In the genomic region with DNA sequence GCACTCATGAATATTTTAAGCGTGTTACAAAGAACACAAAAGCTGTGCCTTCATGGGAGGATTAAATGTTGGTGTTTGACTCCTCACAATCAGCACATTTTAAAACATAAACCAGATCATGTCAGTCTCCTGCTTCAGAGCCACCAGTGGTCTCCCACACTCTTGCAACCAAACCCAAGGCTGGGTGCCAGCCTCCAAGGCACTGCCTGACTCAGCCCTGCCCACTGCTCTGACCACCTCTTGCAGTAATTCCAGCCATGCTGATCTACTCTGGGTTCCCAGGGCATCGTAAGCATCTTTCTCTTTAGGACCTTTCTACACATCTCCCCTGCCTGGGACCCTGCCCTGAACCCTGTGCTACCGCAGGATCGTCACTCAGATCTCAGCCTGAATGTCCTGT, we compare ENCODE assay signal across 10 cellular contexts.
A peak's percentile ranks its signal among the peaks of the same experiment; 100 is the strongest.
DNase-seq lines count a peak whose midpoint lies in the region; TF ChIP-seq lines count a peak whose summit lies in the region.
"Had no signal": no experiment of that assay in that cellular context is flagged by ENCODE, and none has a peak within 500 bp of the region (broad histone marks: within the 10 kb centered on the region; RNA-seq: fewer than 3 reads in every experiment).

No MANE protein-coding gene starts in this region.

- H3K9me3 Mint-ChIP-seq in dendritic cell treated with granulocyte-macrophage colony-stimulating factor and Interleukin-4, amounts not matched to agents 40 ng/mL and 50 ng/mL, for 4 days: no peaks in the 10 kb centered on the region
- H3K9me3 Mint-ChIP-seq: HFFc6 had no signal

- no peaks in the 10 kb centered on the region for H3K36me3 ChIP-seq in BE2C

- H3K4me3 ChIP-seq in BE2C (ENCODE audit: low read depth, low read length): no peak overlapping the region
- H3K4me3 ChIP-seq: psoas muscle had no signal

- H3K27me3 Mint-ChIP-seq in dendritic cell treated with granulocyte-macrophage colony-stimulating factor and Interleukin-4, amounts not matched to agents 40 ng/mL and 50 ng/mL, for 4 days: no peaks in the 10 kb centered on the region

- peaks cover 10% of the 10 kb centered on the region for H3K36me3 Mint-ChIP-seq in dendritic cell treated with granulocyte-macrophage colony-stimulating factor and Interleukin-4, amounts not matched to agents 40 ng/mL and 50 ng/mL, for 4 days (ENCODE audit: low read depth)

- H3K27ac Mint-ChIP-seq in dendritic cell treated with granulocyte-macrophage colony-stimulating factor and Interleukin-4, amounts not matched to agents 40 ng/mL and 50 ng/mL, for 4 days: peak overlapping the region; percentile 95
- H3K27ac Mint-ChIP-seq: HFFc6 had no signal

- H3K4me1 Mint-ChIP-seq in dendritic cell treated with granulocyte-macrophage colony-stimulating factor and Interleukin-4, amounts not matched to agents 40 ng/mL and 50 ng/mL, for 4 days (ENCODE audit: low read depth): peaks cover 60% of the 10 kb centered on the region

- no peak for TF ChIP-seq CTCF in BE2C (IDR thresholded peaks at IDR 0.05; ENCODE audit: low read depth, low read length)

- intact Hi-C loops in dendritic cell treated with granulocyte-macrophage colony-stimulating factor and Interleukin-4, amounts not matched to agents 40 ng/mL and 50 ng/mL, for 4 days (cut with micrococcal nuclease): loop anchor here (5.0 kb wide), 1 partner anchor 123 kb away; no protein-coding TSS in a partner anchor

- peaks cover 10% of the 10 kb centered on the region for H3K4me1 ChIP-seq in BE2C
- H3K4me1 ChIP-seq: psoas muscle had no signal

- DNase-seq in CD1c-positive myeloid dendritic cell (ENCODE audit: extremely low spot score) (peak; percentile 66), MV-4-11 (lab: John Stamatoyannopoulos, UW) (peak; percentile 11), renal cortical epithelial cell (ENCODE audit: low read depth) (peak; percentile 59), BE2C (no peak), HuH-7.5 (ENCODE audit: low spot score) (no peak), UCSD-AML1 (lab: John Stamatoyannopoulos, UW; ENCODE audit: unreplicated experiment) (no peak)
- no peak for DNase-seq in stimulated activated CD4-positive, alpha-beta T cell treated with anti-CD3 and anti-CD28 coated beads, Interleukin-4, amount 100 ng/mL, for 24 hours
- DNase-seq: HFFc6, psoas muscle had no signal

- H3K9me3 ChIP-seq in BE2C: no peaks in the 10 kb centered on the region
- H3K9me3 ChIP-seq: psoas muscle had no signal

- no peaks in the 10 kb centered on the region for H3K27me3 ChIP-seq in BE2C

- no peak overlapping the region for H3K4me3 Mint-ChIP-seq in dendritic cell treated with granulocyte-macrophage colony-stimulating factor and Interleukin-4, amounts not matched to agents 40 ng/mL and 50 ng/mL, for 4 days
- H3K4me3 Mint-ChIP-seq: HFFc6 had no signal

Comparison
In these comparisons a context has a peak if more than half of its experiments do, and no peak if none do; other contexts are left out.
1. DNase-seq: peak in CD1c-positive myeloid dendritic cell (single experiment), MV-4-11 (single experiment) and renal cortical epithelial cell (single experiment); none in BE2C (single experiment), HuH-7.5 (single experiment), stimulated activated CD4-positive, alpha-beta T cell treated with anti-CD3 and anti-CD28 coated beads, Interleukin-4, amount 100 ng/mL, for 24 hours (single experiment) and UCSD-AML1 (single experiment).